ENCODE assay signal across 13 cellular contexts in genomic region chr16:81432899-81433560, GRCh38. TPM values are rescaled to one million over a fixed set of nuclear protein-coding genes. Genes with fewer than 3 reads are reported as not detected.
DNase-seq lines count a peak whose midpoint lies in the region; FAIRE-seq and TF ChIP-seq lines count a peak whose summit lies in the region.
"Had no signal": no experiment of that assay in that cellular context is flagged by ENCODE, and none has a peak within 500 bp of the region (broad histone marks: within the 10 kb centered on the region; RNA-seq: fewer than 3 reads in every experiment).

No MANE protein-coding gene starts in this region.

- in situ Hi-C loops in KBM-7 (cut with MboI; ENCODE audit: low pct_unique_long_range_greater_than_20kb, low sequenced_read_pairs) = no loop called here

- no peaks in the 10 kb centered on the region for H3K36me3 Mint-ChIP-seq in nephron progenitor cell (ENCODE audit: low read depth)
- H3K36me3 Mint-ChIP-seq: naive thymus-derived CD4-positive, alpha-beta T cell had no signal

- no peaks in the 10 kb centered on the region for H3K9me3 Mint-ChIP-seq in nephron progenitor cell
- H3K9me3 Mint-ChIP-seq: naive thymus-derived CD4-positive, alpha-beta T cell had no signal

- H3K4me3 Mint-ChIP-seq in nephron progenitor cell = no peak overlapping the region
- H3K4me3 Mint-ChIP-seq: naive thymus-derived CD4-positive, alpha-beta T cell had no signal

- H3K4me1 Mint-ChIP-seq in nephron progenitor cell = peaks cover 36% of the 10 kb centered on the region

- H3K27ac Mint-ChIP-seq in nephron progenitor cell = peak overlapping the region; percentile 85

- no peak for TF ChIP-seq CTCF in nephron progenitor cell (IDR thresholded peaks at IDR 0.05)

- peak; percentile 52 for FAIRE-seq in GM12891 (lab: Jason Lieb, UNC)

- TF ChIP-seq POLR2A in GM12891 (IDR thresholded peaks at IDR 0.05; ENCODE audit: low read depth, low read length) = no peak

- DNase-seq in GM12891 (ENCODE audit: insufficient read length, low spot score) = no peak
- DNase-seq in KBM-7 = peak; percentile 65
- peak; percentile 48 for DNase-seq in RPMI8226
- DNase-seq in nephron progenitor cell = no peak
- no peak for DNase-seq in activated CD4-positive, alpha-beta T cell treated with anti-CD3 and anti-CD28 coated beads, Interleukin-2, amount 50 U/mL, for 48 hours
- DNase-seq in C1 segment of cervical spinal cord (lab: John Stamatoyannopoulos, UW) = no peak
- no peak for DNase-seq in D341Med (ENCODE audit: low spot score)
- DNase-seq: activated CD4-positive, alpha-beta T cell treated with anti-CD3 and anti-CD28 coated beads, Interleukin-2, amount 50 U/mL, for 1 hour; activated effector memory CD4-positive, alpha-beta T cell treated with Interleukin-2 at 50 U/mL for 16 hours; naive thymus-derived CD4-positive, alpha-beta T cell; NCI-H1436 treated with DMSO at 0.1 percent for 48 hours; right cardiac atrium; T-helper 1 cell had no signal

- peaks cover 20% of the 10 kb centered on the region for H3K27me3 Mint-ChIP-seq in nephron progenitor cell (ENCODE audit: low read depth, poor library complexity)

TF ChIP-seq in GM12891, 5 proteins besides CTCF, POLR2A, EP300 and RAD21:
- peak; percentile 52; the same call in 1 of the 2 replicates for TF ChIP-seq POU2F2 (IDR thresholded peaks at IDR 0.05; ENCODE audit: low read depth, low read length)
- no peak for TF ChIP-seq POLR2AphosphoS5 (IDR thresholded peaks at IDR 0.05; ENCODE audit: low read depth, low read length)

RNA-seq across cellular contexts. Expression of gene CMIP, which starts 11.6 kb away (rescaled TPM):
- 15.3 TPM for polyA plus RNA-seq in GM12891 (2012; ENCODE audit: low read depth, missing spikeins)

Comparison
In these comparisons a context has a peak if more than half of its experiments do, and no peak if none do; other contexts are left out.
1. DNase-seq: peak in KBM-7 (single experiment) and RPMI8226 (single experiment); none in GM12891 (single experiment), nephron progenitor cell (single experiment), activated CD4-positive, alpha-beta T cell treated with anti-CD3 and anti-CD28 coated beads, Interleukin-2, amount 50 U/mL, for 48 hours (0 of 2), C1 segment of cervical spinal cord (0 of 14) and D341Med (single experiment).